ENCODE assay signal across 20 cellular contexts in genomic region chr2:233361298-233361697, GRCh38. TPM values are rescaled to one million over a fixed set of nuclear protein-coding genes. Genes with fewer than 3 reads are reported as not detected.
DNase-seq lines count a peak whose midpoint lies in the region; ATAC-seq and TF ChIP-seq lines count a peak whose summit lies in the region.
"Had no signal": no experiment of that assay in that cellular context is flagged by ENCODE, and none has a peak within 500 bp of the region (broad histone marks: within the 10 kb centered on the region; RNA-seq: fewer than 3 reads in every experiment).

No MANE protein-coding gene starts in this region.

- H3K27ac ChIP-seq in BLaER1 treated with 17β-estradiol and CSF1 and Interleukin-3, amounts not matched to agents 10 nM and 100 nM, result peak overlapping the region in 9 of 11 experiments; percentile 84 to 99 (median 91); a peak in 17 of 22 replicates
- H3K27ac ChIP-seq in left ventricle myocardium inferior (replicated peaks), result peak overlapping the region; percentile 60
- H3K27ac ChIP-seq in neutrophil, result peak overlapping the region; percentile 38
- no peak overlapping the region for H3K27ac ChIP-seq in tibial artery
- H3K27ac ChIP-seq: suprapubic skin had no signal

- TF ChIP-seq CTCF in left ventricle myocardium inferior (IDR thresholded peaks at IDR 0.05; ENCODE audit: borderline replicate concordance), result no peak
- TF ChIP-seq CTCF in neutrophil (IDR thresholded peaks at IDR 0.05), result no peak
- no peak for TF ChIP-seq CTCF in tibial artery (IDR thresholded peaks at IDR 0.05)

- peaks cover 7 to 36% (median 14%) of the 10 kb centered on the region in 11 experiments; a peak in 19 of 22 replicates for H4K20me1 ChIP-seq in BLaER1 treated with 17β-estradiol and CSF1 and Interleukin-3, amounts not matched to agents 10 nM and 100 nM

- POLR2A ChIA-PET in T-cell (lab: Charles Lee), result no interaction called here

- peaks cover 10 to 100% (median 84%) of the 10 kb centered on the region in 11 experiments; a peak in 21 of 22 replicates for H3K36me3 ChIP-seq in BLaER1 treated with 17β-estradiol and CSF1 and Interleukin-3, amounts not matched to agents 10 nM and 100 nM
- peaks cover 11% of the 10 kb centered on the region for H3K36me3 ChIP-seq in left ventricle myocardium inferior
- H3K36me3 ChIP-seq in neutrophil, result peaks cover 5% of the 10 kb centered on the region
- peaks cover 0 to 5% (median 0%) of the 10 kb centered on the region in 3 donors for H3K36me3 ChIP-seq in tibial artery
- H3K36me3 ChIP-seq: suprapubic skin had no signal

- H3K9me3 Mint-ChIP-seq in IgD-negative memory B cell (peaks cover 2 to 12% (median 5%) of the 10 kb centered on the region in 3 donors), T-cell (peaks cover 0 to 5% (median 0%) of the 10 kb centered on the region in 3 donors)

- ATAC-seq in HG03378 (IDR thresholded peaks at IDR 0.05; ENCODE audit: unreplicated experiment) (no peak), T-cell (replicated peaks in 1 of 4) (no peak)
- no peak for ATAC-seq in activated CD4-positive, CD25-positive, alpha-beta regulatory T cell treated with anti-CD3 and anti-CD28 coated beads, Interleukin-2, amount 50 U/mL, for 24 hours

- H3K4me1 Mint-ChIP-seq in IgD-negative memory B cell (peaks cover 53 to 61% (median 55%) of the 10 kb centered on the region in 3 donors), T-cell (peaks cover 65 to 70% (median 67%) of the 10 kb centered on the region in 3 donors)

- H3K9ac ChIP-seq in BLaER1 treated with 17β-estradiol and CSF1 and Interleukin-3, amounts not matched to agents 10 nM and 100 nM, result peak overlapping the region in 5 of 11 experiments; percentile 29 to 99 (median 96); a peak in 6 of 22 replicates

- no peaks in the 10 kb centered on the region for H3K27me3 ChIP-seq in BLaER1 treated with 17β-estradiol and CSF1 and Interleukin-3, amounts not matched to agents 10 nM and 100 nM
- H3K27me3 ChIP-seq in left ventricle myocardium inferior (ENCODE audit: low read depth) (no peaks in the 10 kb centered on the region), neutrophil (no peaks in the 10 kb centered on the region), tibial artery (no peaks in the 10 kb centered on the region)
- H3K27me3 ChIP-seq: suprapubic skin had no signal

- CTCF ChIA-PET in T-cell (lab: Charles Lee), result interaction anchor here in 1 of 2 donors (0.5 kb wide), 1 partner anchor 507 kb away, joined by 4 read pairs; no protein-coding TSS in a partner anchor

- peaks cover 8 to 56% (median 36%) of the 10 kb centered on the region in 11 experiments for H3K9me3 ChIP-seq in BLaER1 treated with 17β-estradiol and CSF1 and Interleukin-3, amounts not matched to agents 10 nM and 100 nM (replicated peaks in 1 of 11)
- peaks cover 13% of the 10 kb centered on the region for H3K9me3 ChIP-seq in left ventricle myocardium inferior (replicated peaks)
- no peaks in the 10 kb centered on the region for H3K9me3 ChIP-seq in neutrophil
- H3K9me3 ChIP-seq in tibial artery, result peaks cover 0 to 5% (median 0%) of the 10 kb centered on the region in 3 donors
- H3K9me3 ChIP-seq: suprapubic skin had no signal

- H3K36me3 Mint-ChIP-seq in IgD-negative memory B cell (peaks cover 16% of the 10 kb centered on the region), T-cell (peaks cover 46% of the 10 kb centered on the region)

- H3K4me3 ChIP-seq in BLaER1 treated with 17β-estradiol and CSF1 and Interleukin-3, amounts not matched to agents 10 nM and 100 nM, result peak overlapping the region in 5 of 10 experiments; percentile 7 to 90 (median 86); a peak in 6 of 20 replicates
- H3K4me3 ChIP-seq in left ventricle myocardium inferior (no peak overlapping the region), neutrophil (ENCODE audit: low read depth in 1 of 2, low read length in 1 of 2) (no peak overlapping the region), tibial artery (no peak overlapping the region)
- H3K4me3 ChIP-seq: suprapubic skin had no signal

- H3K4me1 ChIP-seq in BLaER1 treated with 17β-estradiol and CSF1 and Interleukin-3, amounts not matched to agents 10 nM and 100 nM, result peaks cover 52 to 92% (median 65%) of the 10 kb centered on the region in 10 experiments
- H3K4me1 ChIP-seq in left ventricle myocardium inferior (peaks cover 48% of the 10 kb centered on the region), neutrophil (ENCODE audit: control insufficient read depth in 1 of 2, insufficient read depth in 1 of 2, low read depth in 1 of 2, low read length in 1 of 2) (peaks cover 48 to 49% of the 10 kb centered on the region in 2 experiments), tibial artery (peaks cover 0 to 15% (median 4%) of the 10 kb centered on the region in 4 donors)
- H3K4me1 ChIP-seq: suprapubic skin had no signal

- DNase-seq in left ventricle myocardium inferior (no peak), tibial artery (no peak), T-cell (no peak)
- DNase-seq: activated CD4-positive, alpha-beta T cell treated with anti-CD3 and anti-CD28 coated beads, Interleukin-2, amount 50 U/mL, for 4 hours; activated naive CD4-positive, alpha-beta T cell treated with Interleukin-2 at 50 U/mL for 16 hours; activated T-cell treated with anti-CD3 and anti-CD28 coated beads for 4 hours; hippocampal formation; KBM-7; NCI-H1048; NCI-H1930; NCI-H345 had no signal

- H3K4me3 Mint-ChIP-seq in IgD-negative memory B cell (no peak overlapping the region), T-cell (no peak overlapping the region)
- H3K4me3 Mint-ChIP-seq: memory B cell had no signal

- H3K27ac Mint-ChIP-seq in IgD-negative memory B cell (peak overlapping the region in 2 of 3 donors; percentile 10 to 31), T-cell (peak overlapping the region in 1 of 2 donors; percentile 53)
- H3K27ac Mint-ChIP-seq: memory B cell had no signal

- H3K4me2 ChIP-seq in BLaER1 treated with 17β-estradiol and CSF1 and Interleukin-3, amounts not matched to agents 10 nM and 100 nM, result peak overlapping the region in 10 of 11 experiments; percentile 85 to 99 (median 96); a peak in 17 of 22 replicates

- H3K27me3 Mint-ChIP-seq in IgD-negative memory B cell, result no peaks in the 10 kb centered on the region
- H3K27me3 Mint-ChIP-seq in T-cell, result no peaks in the 10 kb centered on the region
- H3K27me3 Mint-ChIP-seq: memory B cell had no signal

- intact Hi-C loops in left ventricle myocardium inferior (cut with micrococcal nuclease) (no loop called here), tibial artery (cut with DNase I; ENCODE audit: low total_unique reads) (no loop called here)

RNA-seq across cellular contexts. Expression of gene DGKD, which starts 7.0 kb away (rescaled TPM):
- polyA plus RNA-seq in IgD-negative memory B cell, result 44.9 TPM
- 41.7 TPM for total RNA-seq in left ventricle myocardium inferior
- 100 to 1,000 TPM; 143 to 254 (median 163) TPM for total RNA-seq in T-cell

RNA-seq across cellular contexts. Expression of gene SAG, which starts 53.7 kb away (rescaled TPM):
- polyA plus RNA-seq in IgD-negative memory B cell, result not detected
- total RNA-seq in left ventricle myocardium inferior, result not detected
- total RNA-seq in T-cell, result under 1 TPM in 2 of 5 donors, not detected in 3; 0.03 to 0.37 TPM
- total RNA-seq: Daoy, suprapubic skin had no signal
- polyA plus RNA-seq: keratinocyte had no signal

Comparison
In these comparisons a context has a peak if more than half of its experiments do, and no peak if none do; other contexts are left out.
1. H3K27ac ChIP-seq: peak in BLaER1 treated with 17β-estradiol and CSF1 and Interleukin-3, amounts not matched to agents 10 nM and 100 nM (9 of 11), left ventricle myocardium inferior (single experiment) and neutrophil (single experiment); none in tibial artery (0 of 2).